Comparison of ENCODE assay signal across 8 cellular contexts in genomic region chr12:62632521-62632920, GRCh38.
DNase-seq lines count a peak whose midpoint lies in the region; ATAC-seq and TF ChIP-seq lines count a peak whose summit lies in the region.

No MANE protein-coding gene starts in this region.

- H3K36me3 ChIP-seq in HUES64 (ENCODE audit: insufficient read depth, low read length) (no peaks in the 10 kb centered on the region), hepatocyte (replicated peaks; ENCODE audit: insufficient read depth, low read depth) (no peaks in the 10 kb centered on the region), HAP-1 (replicated peaks) (no peaks in the 10 kb centered on the region)

- ATAC-seq in GM19463 (IDR thresholded peaks at IDR 0.05; ENCODE audit: unreplicated experiment) (peak; percentile 51), sciatic nerve (peak; percentile 74)

- intact Hi-C loops in sciatic nerve (cut with DNase I), result no loop called here

- H3K79me2 ChIP-seq in hepatocyte, result no peaks in the 10 kb centered on the region

- peak; percentile 76 for DNase-seq in DMS 273 (lab: John Stamatoyannopoulos, UW; ENCODE audit: unreplicated experiment)
- DNase-seq in hepatocyte (ENCODE audit: low spot score), result peak; percentile 55
- peak; percentile 77 for DNase-seq in sciatic nerve (ENCODE audit: low spot score)
- no peak for DNase-seq in HAP-1 (ENCODE audit: low spot score in 2 of 2)
- DNase-seq in LoVo (ENCODE audit: low spot score), result no peak

- no peaks in the 10 kb centered on the region for H3K9me2 ChIP-seq in hepatocyte (replicated peaks; ENCODE audit: insufficient read depth)

- 12% methylated on average over 17 of the region's 17 CpGs for WGBS in HUES64
- 15% methylated on average over 17 of the region's 17 CpGs for WGBS in hepatocyte (ENCODE audit: low lambda C conversion rate, missing lambda C conversion rate)

- H3K4me2 ChIP-seq in hepatocyte, result peak overlapping the region; percentile 97

- H3K9me3 ChIP-seq in HUES64 (ENCODE audit: insufficient read depth, low read depth, low read length) (no peaks in the 10 kb centered on the region), hepatocyte (ENCODE audit: low read depth) (no peaks in the 10 kb centered on the region), HAP-1 (no peaks in the 10 kb centered on the region)

- no peak overlapping the region; the same call in 1 of the 2 replicates for H3K27ac ChIP-seq in HUES64 (ENCODE audit: low read depth, low read length)
- peak overlapping the region; percentile 42 for H3K27ac ChIP-seq in angular gyrus (ENCODE audit: low read depth, low read length)
- no peak overlapping the region for H3K27ac ChIP-seq in hepatocyte

- H3K9ac ChIP-seq in HUES64 (ENCODE audit: low read depth, low read length), result peak overlapping the region; percentile 39

- no peaks in the 10 kb centered on the region for H4K20me1 ChIP-seq in hepatocyte (ENCODE audit: insufficient read depth, poor library complexity, severe bottlenecking)

- H3K4me1 ChIP-seq in HUES64 (ENCODE audit: insufficient read depth, low read length) (peaks cover 48% of the 10 kb centered on the region), hepatocyte (ENCODE audit: insufficient read depth) (peaks cover 9% of the 10 kb centered on the region), HAP-1 (peaks cover 17% of the 10 kb centered on the region)

- in situ Hi-C loops in HAP-1 (cut with MboI; ENCODE audit: low sequenced_read_pairs), result no loop called here

- no peak for TF ChIP-seq CTCF in hepatocyte (IDR thresholded peaks at IDR 0.05; ENCODE audit: poor library complexity)

- peak overlapping the region; percentile 34 for H2AFZ ChIP-seq in hepatocyte

- peaks cover 43% of the 10 kb centered on the region for H3K27me3 ChIP-seq in HUES64 (ENCODE audit: insufficient read depth, low read length)
- H3K27me3 ChIP-seq in hepatocyte, result no peaks in the 10 kb centered on the region
- no peaks in the 10 kb centered on the region for H3K27me3 ChIP-seq in HAP-1 (ENCODE audit: low read depth)

- H3K4me3 ChIP-seq in HUES64 (ENCODE audit: low read length), result peak overlapping the region; percentile 60
- H3K4me3 ChIP-seq in hepatocyte, result peak overlapping the region; percentile 29
- no peak overlapping the region for H3K4me3 ChIP-seq in HAP-1

Comparison
In these comparisons a context has a peak if more than half of its experiments do, and no peak if none do; other contexts are left out.
1. DNase-seq: peak in DMS 273 (single experiment), hepatocyte (single experiment) and sciatic nerve (single experiment); none in HAP-1 (0 of 2) and LoVo (single experiment).